In the genomic region with DNA sequence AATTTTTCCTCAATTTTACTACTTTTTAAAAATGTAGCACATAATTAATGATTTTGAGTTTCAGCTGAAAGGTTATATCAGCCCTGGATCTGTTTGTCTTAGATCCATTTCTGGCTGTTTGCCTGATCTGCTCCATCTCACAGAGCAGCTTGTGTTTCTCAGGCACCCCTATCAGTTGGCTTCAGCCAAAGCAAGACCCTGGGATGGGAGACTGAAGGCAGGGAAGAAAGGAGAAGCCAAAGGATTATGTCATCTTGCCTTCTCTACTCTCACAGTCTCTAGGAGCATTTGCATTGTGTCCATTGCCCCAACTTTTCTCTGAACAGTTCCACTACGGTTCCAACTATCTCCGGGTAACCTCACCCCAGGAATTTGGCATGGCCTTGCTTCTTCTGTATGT, we compare ENCODE assay signal across 1 cellular context.
TF ChIP-seq lines count a peak whose summit lies in the region.

No MANE protein-coding gene starts in this region.

TF ChIP-seq in H1, 55 proteins besides CTCF, POLR2A, EP300 and RAD21 (continued from another document):
- TF ChIP-seq CTBP2 (IDR thresholded peaks at IDR 0.05; ENCODE audit: borderline replicate concordance, insufficient read depth, insufficient read length, low read length): no peak
- no peak for TF ChIP-seq POU5F1 (IDR thresholded peaks at IDR 0.05; ENCODE audit: low read depth, low read length)
- TF ChIP-seq NRF1 (IDR thresholded peaks at IDR 0.05; ENCODE audit: low read depth, low read length): no peak
- TF ChIP-seq TEAD4 (IDR thresholded peaks at IDR 0.05; ENCODE audit: low read depth, low read length): no peak
- no peak for TF ChIP-seq FOSL1 (IDR thresholded peaks at IDR 0.05; ENCODE audit: insufficient read depth, low read depth, low read length)
- no peak for TF ChIP-seq ZNF274 (IDR thresholded peaks at IDR 0.05; ENCODE audit: borderline replicate concordance, extremely low read depth, low read length)
- TF ChIP-seq EZH2 (IDR thresholded peaks at IDR 0.05; ENCODE audit: low read depth, low read length, severe bottlenecking): no peak
